Comparison of ENCODE assay signal across 1 cellular context in genomic region chr3:113623827-113624226, GRCh38.
TF ChIP-seq lines count a peak whose summit lies in the region.

No MANE protein-coding gene starts in this region.

TF ChIP-seq in GM23338, 12 proteins besides CTCF, POLR2A, EP300 and RAD21 (continued from another document):
- no peak for TF ChIP-seq ZNF462 (CRISPR knock-in tag; IDR thresholded peaks at IDR 0.05)
- TF ChIP-seq EZH2phosphoT487 (IDR thresholded peaks at IDR 0.05; ENCODE audit: unreplicated experiment) = no peak
- no peak for TF ChIP-seq ZNF114 (CRISPR knock-in tag; IDR thresholded peaks at IDR 0.05)
- no peak for TF ChIP-seq STAT1 (IDR thresholded peaks at IDR 0.05; ENCODE audit: unreplicated experiment)
